11 cellular contexts compared by ENCODE assay signal in genomic region chr14:26867171-26867757, GRCh38.
DNase-seq lines count a peak whose midpoint lies in the region; ATAC-seq and FAIRE-seq lines count a peak whose summit lies in the region.
"Had no signal": no experiment of that assay in that cellular context is flagged by ENCODE, and none has a peak within 500 bp of the region (broad histone marks: within the 10 kb centered on the region; RNA-seq: fewer than 3 reads in every experiment).

No MANE protein-coding gene starts in this region.

- ATAC-seq in HG02840 (IDR thresholded peaks at IDR 0.05; ENCODE audit: low FRiP score, unreplicated experiment) (no peak), HG03442 (IDR thresholded peaks at IDR 0.05; ENCODE audit: unreplicated experiment) (no peak)
- ATAC-seq: activated naive CD8-positive, alpha-beta T cell treated with anti-CD3 and anti-CD28 coated beads, Interleukin-2, amount 50 U/mL, for 24 hours had no signal

- DNase-seq in HT-29 (ENCODE audit: low spot score) (peak; percentile 2), NCI-H345 (lab: John Stamatoyannopoulos, UW) (peak; percentile 69), nucleus accumbens (lab: John Stamatoyannopoulos, UW) (peak in 29 of 56 donors; percentile 2 to 81 (median 30))
- DNase-seq in activated CD8-positive, alpha-beta memory T cell treated with anti-CD3 and anti-CD28 coated beads, Interleukin-2, amount 50 U/mL, for 4 hours, result no peak
- DNase-seq: activated naive CD8-positive, alpha-beta T cell treated with anti-CD3 and anti-CD28 coated beads, Interleukin-2, amount 50 U/mL, for 24 hours; H7; midbrain; NK-92 treated with Interleukin-12 subunit alpha and Interleukin-12 subunit beta, amount 100 ng/mL, for 24 hours had no signal

- peak; percentile 78 for FAIRE-seq in endometrium (lab: Jason Lieb, UNC)
